Comparison of ENCODE assay signal across 8 cellular contexts in genomic region chr1:149917590-149918144, GRCh38. TPM values are rescaled to one million over a fixed set of nuclear protein-coding genes. Genes with fewer than 3 reads are reported as not detected.
DNase-seq lines count a peak whose midpoint lies in the region; ATAC-seq lines count a peak whose summit lies in the region.

Gene SV2A, minus strand, starts transcription at chr1:149917844. Its CDS starts 4,004 bp downstream, at chr1:149913840.

- H3K4me3 ChIP-seq in endocrine pancreas (ENCODE audit: control insufficient read depth, insufficient read depth, low read length) (peak within 1 kb of the TSS; percentile 82), mononuclear cell (ENCODE audit: low read length) (peak within 1 kb of the TSS; percentile 35)

- H3K4me1 Mint-ChIP-seq in activated CD4-positive, alpha-beta memory T cell treated with anti-CD3 and anti-CD28 coated beads for 36 hours (ENCODE audit: low read depth) = peaks cover 29% of the 10 kb centered on the region

- DNase-seq in NCI-H2107 (lab: John Stamatoyannopoulos, UW) = peak; percentile 31
- peak; percentile 74 for DNase-seq in activated CD4-positive, alpha-beta memory T cell treated with anti-CD3 and anti-CD28 coated beads for 36 hours
- peak; percentile 56 for DNase-seq in stimulated activated naive CD8-positive, alpha-beta T cell treated with anti-CD3 and anti-CD28 coated beads, Interleukin-15, Interleukin-2, amounts not matched to agents 100 U/mL and 50 U/mL, for 24 hours

- H3K27me3 ChIP-seq in endocrine pancreas (ENCODE audit: control insufficient read depth, insufficient read depth, low read length) (no peaks in the 10 kb centered on the region), mononuclear cell (ENCODE audit: insufficient read depth, low read length) (peaks cover 2% of the 10 kb centered on the region)

- H3K4me3 Mint-ChIP-seq in activated CD4-positive, alpha-beta memory T cell treated with anti-CD3 and anti-CD28 coated beads for 36 hours = peak within 1 kb of the TSS; percentile 79

- CTCF ChIA-PET in activated CD4-positive, alpha-beta memory T cell treated with anti-CD3 and anti-CD28 coated beads for 36 hours (lab: Charles Lee) = no interaction called here

- H3K9ac ChIP-seq in ES-I3 (ENCODE audit: low read depth, low read length) (peak within 1 kb of the TSS; percentile 89), endocrine pancreas (ENCODE audit: control insufficient read depth, insufficient read depth, low read length) (peak within 1 kb of the TSS; percentile 97)

- peak; percentile 47 for ATAC-seq in stimulated activated naive CD8-positive, alpha-beta T cell treated with anti-CD3 and anti-CD28 coated beads, Interleukin-15, Interleukin-2, amounts not matched to agents 100 U/mL and 50 U/mL, for 24 hours
- no peak for ATAC-seq in HG03135 (IDR thresholded peaks at IDR 0.05; ENCODE audit: unreplicated experiment)
- no peak for ATAC-seq in GM18498 (IDR thresholded peaks at IDR 0.05; ENCODE audit: unreplicated experiment)

- no peaks in the 10 kb centered on the region for H3K9me3 ChIP-seq in ES-I3 (ENCODE audit: control insufficient read depth, insufficient read depth, low read length)
- H3K9me3 ChIP-seq in endocrine pancreas (ENCODE audit: control insufficient read depth, low read length) = no peaks in the 10 kb centered on the region
- H3K9me3 ChIP-seq in mononuclear cell (ENCODE audit: low read depth, low read length) = no peaks in the 10 kb centered on the region

- H3K4me1 ChIP-seq in ES-I3 (ENCODE audit: insufficient read depth, low read length) = peaks cover 19% of the 10 kb centered on the region
- H3K4me1 ChIP-seq in endocrine pancreas (ENCODE audit: control insufficient read depth, insufficient read depth, low read length) = no peaks in the 10 kb centered on the region
- peaks cover 26% of the 10 kb centered on the region for H3K4me1 ChIP-seq in mononuclear cell (ENCODE audit: insufficient read depth, low read length)

- peaks cover 13% of the 10 kb centered on the region for H3K36me3 Mint-ChIP-seq in activated CD4-positive, alpha-beta memory T cell treated with anti-CD3 and anti-CD28 coated beads for 36 hours

- intact Hi-C loops in activated CD4-positive, alpha-beta memory T cell treated with anti-CD3 and anti-CD28 coated beads for 36 hours (cut with micrococcal nuclease) = loop anchor here (1.0 kb wide), 1 partner anchor 10 kb away; the partner anchor contains the start of gene SF3B4

- no peaks in the 10 kb centered on the region for H3K27me3 Mint-ChIP-seq in activated CD4-positive, alpha-beta memory T cell treated with anti-CD3 and anti-CD28 coated beads for 36 hours

- POLR2A ChIA-PET in activated CD4-positive, alpha-beta memory T cell treated with anti-CD3 and anti-CD28 coated beads for 36 hours (lab: Charles Lee) = interaction anchor here (1.5 kb wide), 1 partner anchor 30 kb away, joined by 3 read pairs; a partner anchor contains a TSS

- H3K27ac Mint-ChIP-seq in activated CD4-positive, alpha-beta memory T cell treated with anti-CD3 and anti-CD28 coated beads for 36 hours = no peak within 1 kb of the TSS

- H3K9me3 Mint-ChIP-seq in activated CD4-positive, alpha-beta memory T cell treated with anti-CD3 and anti-CD28 coated beads for 36 hours = no peaks in the 10 kb centered on the region

- H3K36me3 ChIP-seq in ES-I3 (ENCODE audit: insufficient read depth, low read length) (peaks cover 4% of the 10 kb centered on the region), endocrine pancreas (ENCODE audit: control insufficient read depth, insufficient read depth, low read length) (peaks cover 2% of the 10 kb centered on the region)

RNA-seq across cellular contexts. Expression of gene SV2A, which starts in this region (rescaled TPM):
- 1 to 10 TPM; 9.6 to 9.8 TPM for total RNA-seq in activated CD4-positive, alpha-beta memory T cell treated with anti-CD3 and anti-CD28 coated beads for 36 hours
- 0.73 TPM for total RNA-seq in mononuclear cell
